ENCODE assay signal across 8 cellular contexts in the genomic region with DNA sequence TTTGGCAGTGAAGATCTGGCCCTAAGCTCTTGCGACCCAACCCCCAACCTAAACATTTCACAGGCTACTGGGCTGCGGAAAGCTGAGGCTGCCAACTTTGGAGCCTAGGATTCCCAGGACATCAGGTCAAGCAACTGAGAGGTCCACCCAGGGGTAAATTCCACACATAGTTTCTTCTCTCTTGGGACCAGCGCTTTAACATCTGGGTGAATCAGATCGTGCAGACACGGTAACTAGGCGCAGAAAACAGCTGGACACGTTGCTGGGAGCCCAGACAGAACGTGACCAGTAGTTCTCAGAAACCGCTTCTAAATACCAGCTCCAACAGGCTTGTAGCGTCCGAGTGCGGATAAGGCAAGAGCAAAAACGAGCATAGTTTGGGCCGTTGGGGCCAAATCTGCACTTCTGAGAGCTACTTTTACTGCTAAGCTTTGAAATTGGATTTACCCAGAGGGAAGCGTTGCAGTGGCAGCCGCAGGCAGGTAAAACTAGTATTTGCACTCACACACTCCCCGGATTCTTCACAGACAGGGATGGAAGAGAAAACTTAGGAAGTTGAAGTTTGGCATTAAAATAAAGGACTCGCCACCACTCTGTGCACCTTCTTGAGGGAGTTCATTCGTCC. TPM values are rescaled to one million over a fixed set of nuclear protein-coding genes. Genes with fewer than 3 reads are reported as not detected.
DNase-seq lines count a peak whose midpoint lies in the region; ATAC-seq, FAIRE-seq and TF ChIP-seq lines count a peak whose summit lies in the region.

No MANE protein-coding gene starts in this region.

- no peak for FAIRE-seq in GM19239 (lab: Jason Lieb, UNC)

- ATAC-seq in GM19438 (IDR thresholded peaks at IDR 0.05; ENCODE audit: low read depth, unreplicated experiment) (peak; percentile 26), HG03439 (IDR thresholded peaks at IDR 0.05; ENCODE audit: unreplicated experiment) (peak; percentile 30)

- H3K9me3 ChIP-seq in WERI-Rb-1 (ENCODE audit: severe bottlenecking), result no peaks in the 10 kb centered on the region

- no peaks in the 10 kb centered on the region for H3K9me3 Mint-ChIP-seq in neural crest cell

- peak overlapping the region; percentile 77 for H3K27ac ChIP-seq in WERI-Rb-1

- H3K27ac Mint-ChIP-seq in neural crest cell (ENCODE audit: unreplicated experiment), result peak overlapping the region; percentile 90

- no peak for TF ChIP-seq CTCF in WERI-Rb-1 (IDR thresholded peaks at IDR 0.05; ENCODE audit: low read depth, low read length)
- TF ChIP-seq CTCF in fibroblast of the aortic adventitia (IDR thresholded peaks at IDR 0.05; ENCODE audit: insufficient read depth, low read length), result no peak
- TF ChIP-seq CTCF in neural crest cell (conservative IDR thresholded peaks at IDR 0.05), result no peak

- DNase-seq in Caki2 (ENCODE audit: low read depth) (peak; percentile 80), WERI-Rb-1 (peak; percentile 26), fibroblast of the aortic adventitia (ENCODE audit: low read depth) (peak; percentile 89), neural crest cell (ENCODE audit: low read depth, low spot score) (no peak), GM19239 (ENCODE audit: insufficient read length, low spot score) (no peak), SK-N-DZ (ENCODE audit: low spot score) (no peak)

- peaks cover 3% of the 10 kb centered on the region for H3K36me3 Mint-ChIP-seq in neural crest cell (ENCODE audit: low read depth)

- no peaks in the 10 kb centered on the region for H3K27me3 Mint-ChIP-seq in neural crest cell (ENCODE audit: low read depth)

- H3K4me3 ChIP-seq in WERI-Rb-1 (ENCODE audit: low read depth, low read length) (peak overlapping the region; percentile 89), fibroblast of the aortic adventitia (ENCODE audit: low read depth, low read length) (peak overlapping the region; percentile 91)

- H3K4me1 Mint-ChIP-seq in neural crest cell, result peaks cover 41% of the 10 kb centered on the region

- in situ Hi-C loops in Caki2 (cut with HindIII; ENCODE audit: low pct_unique_long_range_greater_than_20kb, low sequenced_read_pairs), result no loop called here

- H3K36me3 ChIP-seq in WERI-Rb-1, result peaks cover 26% of the 10 kb centered on the region

- no peaks in the 10 kb centered on the region for H3K27me3 ChIP-seq in WERI-Rb-1 (ENCODE audit: insufficient read depth, low read depth, severe bottlenecking)

- H3K4me3 Mint-ChIP-seq in neural crest cell, result peak overlapping the region; percentile 95

RNA-seq across cellular contexts. Expression of gene ITGA1, which starts 11.8 kb away (rescaled TPM):
- total RNA-seq in Caki2 (2014; rRNA removed; shearing (Covaris generic); ENCODE audit: low replicate concordance), result 9.6 and 42.3 TPM in 2 replicates
- total RNA-seq in fibroblast of the aortic adventitia (ENCODE audit: low replicate concordance), result 4.2 and 26.7 TPM in 2 replicates
- 2.2 and 3.0 TPM in 2 replicates for total RNA-seq in neural crest cell
- 4.8 and 5.1 TPM in 2 replicates for polyA plus RNA-seq in SK-N-DZ (2014; cell fraction: cytosol; rRNA removed)
- 7.5 and 10.5 TPM in 2 replicates for polyA plus RNA-seq in SK-N-DZ (2014; cell fraction: nucleus; rRNA removed)

RNA-seq across cellular contexts. Expression of gene PELO, which starts 11.8 kb away (rescaled TPM):
- 35.8 and 37.4 TPM in 2 replicates for total RNA-seq in Caki2 (2014; rRNA removed; shearing (Covaris generic); ENCODE audit: low replicate concordance)
- total RNA-seq in fibroblast of the aortic adventitia (ENCODE audit: low replicate concordance), result 9.2 and 18.9 TPM in 2 replicates
- 11.6 and 11.8 TPM in 2 replicates for total RNA-seq in neural crest cell
- 18.6 and 23.2 TPM in 2 replicates for polyA plus RNA-seq in SK-N-DZ (2014; cell fraction: cytosol; rRNA removed)
- polyA plus RNA-seq in SK-N-DZ (2014; cell fraction: nucleus; rRNA removed), result 13.3 and 13.7 TPM in 2 replicates

Comparison
In these comparisons a context has a peak if more than half of its experiments do, and no peak if none do; other contexts are left out.
1. DNase-seq: peak in Caki2 (single experiment), WERI-Rb-1 (single experiment) and fibroblast of the aortic adventitia (single experiment); none in neural crest cell (single experiment), GM19239 (single experiment) and SK-N-DZ (single experiment).